Comparison of ENCODE assay signal across 20 cellular contexts in genomic region chr20:56222945-56223344, GRCh38. TPM values are rescaled to one million over a fixed set of nuclear protein-coding genes. Genes with fewer than 3 reads are reported as not detected.
"Had no signal": no experiment of that assay in that cellular context is flagged by ENCODE, and none has a peak within 500 bp of the region (broad histone marks: within the 10 kb centered on the region; RNA-seq: fewer than 3 reads in every experiment).

No MANE protein-coding gene starts in this region.

- H3K4me1 ChIP-seq: gastrocnemius medialis, heart left ventricle, right lobe of liver, testis had no signal

- DNase-seq: activated CD4-positive, alpha-beta T cell treated with anti-CD3 and anti-CD28 coated beads, Interleukin-2, amount 50 U/mL, for 4 hours; activated gamma-delta T cell; erythroblast; gastrocnemius medialis; heart left ventricle; immature natural killer cell; mesendoderm; natural killer cell; ovary; right lobe of liver; stimulated activated CD4-positive, alpha-beta T cell treated with anti-CD3 and anti-CD28 coated beads, Interleukin-4, amount 100 ng/mL, for 1 hour; testis had no signal

- H3K36me3 ChIP-seq: gastrocnemius medialis, heart left ventricle, ovary, right lobe of liver had no signal

- H3K27me3 ChIP-seq: gastrocnemius medialis, heart left ventricle, ovary, right lobe of liver, testis had no signal

- H3K4me2 ChIP-seq: smooth muscle cell had no signal

- H3K9me3 ChIP-seq: ovary, right lobe of liver, testis had no signal

- ATAC-seq: gastrocnemius medialis, heart left ventricle, natural killer cell had no signal

- H3K4me3 ChIP-seq: gastrocnemius medialis, heart left ventricle, ovary, right lobe of liver, smooth muscle cell, testis had no signal

- FAIRE-seq: TTC549 had no signal

- H3K27ac ChIP-seq: gastrocnemius medialis, heart left ventricle, ovary, right lobe of liver, testis had no signal

RNA-seq across cellular contexts. Expression of gene MC3R, which starts 25.6 kb away (rescaled TPM):
- total RNA-seq: cardiac septum; dermis microvascular lymphatic vessel endothelial cell; gastrocnemius medialis; heart left ventricle; lower leg skin; natural killer cell; ovary; pulmonary artery endothelial cell; right lobe of liver; smooth muscle cell; T-helper 2 cell treated with Interferon-gamma antibody and Interleukin-4, amounts not matched to agents 100 ng/mL and 5 ng/mL, for 36 hours; testis had no signal
- polyA plus RNA-seq: adipose tissue, heart left ventricle, immature natural killer cell, ovary, smooth muscle cell had no signal
